In genomic region chrX:153971124-153971631, GRCh38 we compare ENCODE assay signal across 8 cellular contexts. TPM values are rescaled to one million over a fixed set of nuclear protein-coding genes. Genes with fewer than 3 reads are reported as not detected.
DNase-seq lines count a peak whose midpoint lies in the region; ATAC-seq and TF ChIP-seq lines count a peak whose summit lies in the region.

No MANE protein-coding gene starts in this region.

- peak overlapping the region; percentile 98 for H3K4me3 Mint-ChIP-seq in neural crest cell

- no peak overlapping the region for H3K4me3 ChIP-seq in KMS-11 (IDR thresholded peaks at IDR 0.05; ENCODE audit: insufficient read depth, low read depth, low read length)
- peak overlapping the region; percentile 77 to 90 (median 84) for H3K4me3 ChIP-seq in stomach

- no peak for TF ChIP-seq EP300 in stomach (IDR thresholded peaks at IDR 0.05)

- peaks cover 6% of the 10 kb centered on the region for H3K36me3 Mint-ChIP-seq in neural crest cell (ENCODE audit: low read depth)

- H3K36me3 ChIP-seq in KMS-11 (ENCODE audit: insufficient read depth) = no peaks in the 10 kb centered on the region
- no peaks in the 10 kb centered on the region for H3K36me3 ChIP-seq in stomach

- H3K27me3 ChIP-seq in KMS-11 (ENCODE audit: insufficient read depth, low read depth) (no peaks in the 10 kb centered on the region), stomach (no peaks in the 10 kb centered on the region)

- peak overlapping the region; percentile 54; the same call in 1 of the 2 replicates for H3K4me2 ChIP-seq in KMS-11

- peaks cover 52% of the 10 kb centered on the region for H3K4me1 Mint-ChIP-seq in neural crest cell

- peak overlapping the region; percentile 26 for H2AFZ ChIP-seq in KMS-11 (ENCODE audit: low read depth)

- 0 to 14% (median 4%) methylated on average over 6 to 52 of the region's 52 CpGs for WGBS in stomach, 5 donors

- intact Hi-C loops in stomach (cut with DNase I; ENCODE audit: low total_unique reads) = no loop called here

- H3K27ac Mint-ChIP-seq in neural crest cell (ENCODE audit: unreplicated experiment) = peak overlapping the region; percentile 100

- peaks cover 4% of the 10 kb centered on the region for H3K27me3 Mint-ChIP-seq in neural crest cell (ENCODE audit: low read depth)

- H3K9ac ChIP-seq in KMS-11 = peak overlapping the region; percentile 100

- peaks cover 37% of the 10 kb centered on the region for H3K79me2 ChIP-seq in KMS-11 (ENCODE audit: insufficient read depth, low read depth)

- H4K20me1 ChIP-seq in KMS-11 (ENCODE audit: insufficient read depth) = no peaks in the 10 kb centered on the region

- DNase-seq in DMS153 treated with DMSO at 0.1 percent for 48 hours (lab: John Stamatoyannopoulos, UW; ENCODE audit: unreplicated experiment) (peak; percentile 64), fibroblast of the conjunctiva (ENCODE audit: low read depth) (peak; percentile 84), neural crest cell (ENCODE audit: low read depth, low spot score) (peak; percentile 78), stomach (peak; percentile 91)
- DNase-seq in activated effector memory CD4-positive, alpha-beta T cell treated with anti-CD3 and anti-CD28 coated beads, Interleukin-2, amount 50 U/mL, for 16 hours = peak; percentile 95

- H3K4me1 ChIP-seq in KMS-11 (ENCODE audit: low read depth, poor library complexity, severe bottlenecking) (peaks cover 44% of the 10 kb centered on the region), stomach (peaks cover 44 to 63% (median 56%) of the 10 kb centered on the region in 4 donors)

- TF ChIP-seq CTCF in KMS-11 (conservative IDR thresholded peaks at IDR 0.05; ENCODE audit: low read depth, low read length) (no peak), neural crest cell (conservative IDR thresholded peaks at IDR 0.05) (no peak), stomach (IDR thresholded peaks at IDR 0.05) (no peak)

- H3K9me3 ChIP-seq in stomach = no peaks in the 10 kb centered on the region

- H3K27ac ChIP-seq in KMS-11 = peak overlapping the region; percentile 100
- H3K27ac ChIP-seq in stomach = peak overlapping the region; percentile 96 to 99 (median 99)

- H3K9me3 Mint-ChIP-seq in neural crest cell = no peaks in the 10 kb centered on the region

- peak; percentile 30 for ATAC-seq in GM21619 (IDR thresholded peaks at IDR 0.05; ENCODE audit: unreplicated experiment)

- TF ChIP-seq POLR2A in Raji (IDR thresholded peaks at IDR 0.05; ENCODE audit: insufficient read depth, low read depth, low read length) = 0 out of 2 replicates have a peak, but pooled peaks have one; percentile 23
- peak in 1 of 4 donors; percentile 41 for TF ChIP-seq POLR2A in stomach (IDR thresholded peaks at IDR 0.05)

RNA-seq across cellular contexts. Expression of gene HCFC1, which starts 0.4 kb away (rescaled TPM):
- total RNA-seq in neural crest cell (168 and 173 TPM in 2 replicates), stomach (10 to 100 TPM; 13.2 to 61.6 (median 35.3) TPM)
- polyA plus RNA-seq in stomach = 10 to 100 TPM in 2 of 3 donors, 1 to 10 TPM in 1; 9.0 to 13.9 (median 12.6) TPM

RNA-seq across cellular contexts. Expression of gene TMEM187, which starts 1.4 kb away (rescaled TPM):
- total RNA-seq in neural crest cell (8.0 and 14.0 TPM in 2 replicates), stomach (10 to 100 TPM in 1 of 5 donors, 1 to 10 TPM in 2, under 1 TPM in 1, not detected in 1; 0.89 to 16.2 (median 2.9) TPM)
- polyA plus RNA-seq in stomach = 1 to 10 TPM; 2.3 to 7.0 (median 6.3) TPM

RNA-seq across cellular contexts. Expression of gene RENBP, which starts 26.7 kb away (rescaled TPM):
- total RNA-seq in neural crest cell (11.4 and 11.8 TPM in 2 replicates), stomach (1 to 10 TPM in 2 of 5 donors, not detected in 3; 2.3 to 8.3 TPM)
- 10 to 100 TPM in 1 of 3 donors, 1 to 10 TPM in 2; 4.4 to 12.7 (median 8.1) TPM for polyA plus RNA-seq in stomach

RNA-seq across cellular contexts. Expression of gene NAA10, which starts 36.3 kb away (rescaled TPM):
- total RNA-seq in neural crest cell (116 and 124 TPM in 2 replicates), stomach (10 to 100 TPM; 23.2 to 63.8 (median 35.6) TPM)
- 100 to 1,000 TPM; 114 to 161 (median 125) TPM for polyA plus RNA-seq in stomach

RNA-seq across cellular contexts. Expression of gene ARHGAP4, which starts 45.1 kb away (rescaled TPM):
- total RNA-seq in neural crest cell (10.2 and 10.7 TPM in 2 replicates), stomach (10 to 100 TPM; 18.5 to 93.9 (median 67.7) TPM)
- polyA plus RNA-seq in stomach = 10 to 100 TPM; 24.9 to 35.5 (median 25.2) TPM
